9 cellular contexts compared by ENCODE assay signal in the genomic region with DNA sequence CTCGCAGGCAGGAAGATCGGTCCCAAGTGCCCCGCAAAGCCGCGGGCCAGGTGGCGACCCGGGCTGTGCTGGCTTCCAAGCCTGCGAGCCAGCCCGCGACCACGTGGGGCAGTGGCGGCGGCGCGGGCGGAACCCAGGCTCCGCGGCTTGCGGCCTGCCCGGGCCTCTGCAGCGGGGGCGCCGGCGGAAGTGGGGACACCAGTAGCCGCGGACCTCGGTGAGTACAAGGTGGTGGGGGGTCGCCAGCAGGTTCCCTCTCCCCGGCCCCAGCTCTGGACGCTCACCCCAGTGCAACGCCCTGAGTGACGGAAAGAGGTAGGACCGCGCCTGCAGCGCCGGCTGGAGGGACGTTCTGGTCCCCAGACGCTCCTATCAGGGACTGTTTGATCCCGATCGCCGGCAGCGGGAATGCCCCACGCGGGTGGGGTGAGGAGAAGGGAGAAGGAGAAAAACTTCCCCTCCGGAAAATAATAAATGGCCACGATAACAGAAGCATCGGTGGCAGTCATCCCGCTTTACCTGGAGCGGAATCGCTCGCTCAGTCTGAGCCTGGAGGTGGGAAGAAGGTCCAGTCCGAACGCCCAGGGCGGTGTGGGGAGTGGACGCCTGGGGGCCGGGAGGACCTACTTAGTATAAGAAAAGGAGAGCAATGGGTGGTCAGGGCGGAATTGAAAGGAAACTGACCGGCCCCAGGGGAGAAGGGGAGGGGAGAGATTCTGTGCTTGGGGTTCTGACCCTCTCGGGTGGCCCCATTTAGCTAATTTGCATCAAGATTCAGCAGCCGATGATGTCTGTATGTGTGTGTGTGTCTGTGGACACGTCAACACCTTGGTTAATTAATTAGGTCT. TPM values are rescaled to one million over a fixed set of nuclear protein-coding genes. Genes with fewer than 3 reads are reported as not detected.
DNase-seq lines count a peak whose midpoint lies in the region; ATAC-seq, FAIRE-seq and TF ChIP-seq lines count a peak whose summit lies in the region.
"Had no signal": no experiment of that assay in that cellular context is flagged by ENCODE, and none has a peak within 500 bp of the region (broad histone marks: within the 10 kb centered on the region; RNA-seq: fewer than 3 reads in every experiment).

A gene with protein sequence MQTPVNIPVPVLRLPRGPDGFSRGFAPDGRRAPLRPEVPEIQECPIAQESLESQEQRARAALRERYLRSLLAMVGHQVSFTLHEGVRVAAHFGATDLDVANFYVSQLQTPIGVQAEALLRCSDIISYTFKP (plus strand): TSS at position 198 of the 848 bp plus-strand sequence. CDS start 10,855 bp downstream, outside the sequence.

- H3K36me3 ChIP-seq in HEK293 (ENCODE audit: control insufficient read depth in 2 of 2, insufficient read depth in 1 of 2, low read length in 2 of 2) (peaks cover 12 to 23% of the 10 kb centered on the region in 2 experiments; a peak in 2 of 3 replicates), keratinocyte (ENCODE audit: control insufficient read depth in 2 of 2, extremely low read depth in 1 of 2, insufficient read depth in 2 of 2, low read length in 2 of 2) (peaks cover 3 to 7% of the 10 kb centered on the region in 2 experiments)

- H3K4me3 Mint-ChIP-seq in central memory CD8-positive, alpha-beta T cell = peak within 1 kb of the TSS; percentile 97

- peak within 1 kb of the TSS; percentile 93 for H2AFZ ChIP-seq in keratinocyte (ENCODE audit: control insufficient read depth, low read length)

- no peaks in the 10 kb centered on the region for H3K9me3 ChIP-seq in HEK293 (ENCODE audit: control insufficient read depth, insufficient read depth, low read depth, low read length)
- no peaks in the 10 kb centered on the region for H3K9me3 ChIP-seq in keratinocyte (ENCODE audit: control insufficient read depth, low read depth, low read length)

- H3K27me3 Mint-ChIP-seq in central memory CD8-positive, alpha-beta T cell = no peaks in the 10 kb centered on the region

- peak within 1 kb of the TSS; percentile 96 for H3K4me2 ChIP-seq in keratinocyte (ENCODE audit: control insufficient read depth, extremely low read depth, insufficient read depth, low read depth, low read length)

- dilution Hi-C loops in keratinocyte (cut with MboI; ENCODE audit: extremely low pct_ligation_motif_present, low sequenced_read_pairs) = no loop called here

- H3K27ac Mint-ChIP-seq in central memory CD8-positive, alpha-beta T cell (ENCODE audit: low read depth) = peak within 1 kb of the TSS; percentile 94

- DNase-seq in COLO668 (lab: John Stamatoyannopoulos, UW; ENCODE audit: unreplicated experiment) (peak; percentile 89), NCI-H226 (peak; percentile 55), keratinocyte (ENCODE audit: low read depth, low spot score) (no peak), globus pallidus (ENCODE audit: low spot score) (no peak)
- peak; percentile 64 to 70 for DNase-seq in central memory CD8-positive, alpha-beta T cell (ENCODE audit: low spot score in 2 of 2)
- peak; percentile 88 for DNase-seq in stimulated activated CD4-positive, alpha-beta T cell treated with anti-CD3 and anti-CD28 coated beads, Interleukin-15, amount 100 ng/mL, for 24 hours

- H3K9ac ChIP-seq in keratinocyte (ENCODE audit: control insufficient read depth, extremely low read depth, insufficient read depth, low read length) = peak within 1 kb of the TSS; percentile 98

- no peaks in the 10 kb centered on the region for H3K9me3 Mint-ChIP-seq in central memory CD8-positive, alpha-beta T cell

- CTCF ChIA-PET in HEK293 (lab: Yijun Ruan, JAX) = interaction anchor here (0.6 to 2.9 kb wide), 5 partner anchors 11 to 90 kb away, joined by 3 to 13 read pairs (median 4); no protein-coding TSS in a partner anchor

- H3K27ac ChIP-seq in HEK293 (ENCODE audit: extremely low read depth, low read depth, low read length) (peak within 1 kb of the TSS; percentile 62; the same call in 1 of the 2 replicates), keratinocyte (ENCODE audit: control insufficient read depth, insufficient read depth, low read length) (peak within 1 kb of the TSS; percentile 93)

- POLR2A ChIA-PET in HEK293 (lab: Yijun Ruan, JAX) = interaction anchor here (0.6 to 3.5 kb wide), 8 partner anchors 10 to 206 kb away, joined by 3 to 45 read pairs (median 6); partner anchors contain the start of genes BLOC1S3, CLASRP, PPP1R37 and TRAPPC6A

- FAIRE-seq in keratinocyte (lab: Jason Lieb, UNC) = peak; percentile 44
- FAIRE-seq: colon had no signal

- H3K4me3 ChIP-seq in HEK293 (ENCODE audit: low read depth, low read length) (peak within 1 kb of the TSS; percentile 75), keratinocyte (ENCODE audit: control insufficient read depth in 2 of 3, extremely low read depth in 1 of 3, insufficient read depth in 2 of 3, low read depth in 1 of 3, low read length in 3 of 3) (peak within 1 kb of the TSS; percentile 84 to 98 (median 98))

- H3K4me1 ChIP-seq in HEK293 (ENCODE audit: control insufficient read depth, insufficient read depth, low read length) = peaks cover 18% of the 10 kb centered on the region
- peaks cover 22% of the 10 kb centered on the region for H3K4me1 ChIP-seq in keratinocyte (ENCODE audit: control insufficient read depth, extremely low read depth, insufficient read depth, low read length)

- H3K36me3 Mint-ChIP-seq in central memory CD8-positive, alpha-beta T cell (ENCODE audit: insufficient read depth) = peaks cover 25% of the 10 kb centered on the region

- peak; percentile 35; the same call in 1 of the 2 replicates for TF ChIP-seq CTCF in HEK293 (tag by site-specific recombination; IDR thresholded peaks at IDR 0.05)
- peak in 1 of 3 experiments; percentile 19 for TF ChIP-seq CTCF in keratinocyte (optimal IDR thresholded peaks at IDR 0.05 in 1 of 3, IDR thresholded peaks at IDR 0.05 in 1 of 3, conservative IDR thresholded peaks at IDR 0.05 in 1 of 3; ENCODE audit: extremely low read depth in 1 of 3, insufficient read depth in 2 of 3, low read length in 3 of 3)

- H3K27me3 ChIP-seq in keratinocyte (ENCODE audit: control insufficient read depth, extremely low read depth, insufficient read depth, low read length) = no peaks in the 10 kb centered on the region

- H3K4me1 Mint-ChIP-seq in central memory CD8-positive, alpha-beta T cell = peaks cover 54% of the 10 kb centered on the region

- no peaks in the 10 kb centered on the region for H4K20me1 ChIP-seq in keratinocyte (ENCODE audit: control insufficient read depth, extremely low read depth, insufficient read depth, low read length)

- peak; percentile 71 to 79 for ATAC-seq in activated CD4-positive, CD25-positive, alpha-beta regulatory T cell treated with anti-CD3 and anti-CD28 coated beads, Interleukin-2, amount 50 U/mL, for 24 hours
- peak; percentile 61 for ATAC-seq in central memory CD8-positive, alpha-beta T cell (replicated peaks; ENCODE audit: extremely low read depth, poor library complexity, severe bottlenecking)

- peaks cover 2% of the 10 kb centered on the region for H3K9me1 ChIP-seq in keratinocyte (ENCODE audit: control insufficient read depth, extremely low read depth, insufficient read depth, low read length)

- peaks cover 44% of the 10 kb centered on the region for H3K79me2 ChIP-seq in keratinocyte (ENCODE audit: control insufficient read depth, insufficient read depth, low read length)

TF ChIP-seq in HEK293, 187 proteins besides CTCF, POLR2A, EP300 and RAD21 (continues in another document):
- TF ChIP-seq ZNF114 (tag by site-specific recombination; IDR thresholded peaks at IDR 0.05) (no peak), ZNF561 (tag by site-specific recombination; IDR thresholded peaks at IDR 0.05; ENCODE audit: borderline replicate concordance) (peak; percentile 96)
- TF ChIP-seq, protein P1, sequence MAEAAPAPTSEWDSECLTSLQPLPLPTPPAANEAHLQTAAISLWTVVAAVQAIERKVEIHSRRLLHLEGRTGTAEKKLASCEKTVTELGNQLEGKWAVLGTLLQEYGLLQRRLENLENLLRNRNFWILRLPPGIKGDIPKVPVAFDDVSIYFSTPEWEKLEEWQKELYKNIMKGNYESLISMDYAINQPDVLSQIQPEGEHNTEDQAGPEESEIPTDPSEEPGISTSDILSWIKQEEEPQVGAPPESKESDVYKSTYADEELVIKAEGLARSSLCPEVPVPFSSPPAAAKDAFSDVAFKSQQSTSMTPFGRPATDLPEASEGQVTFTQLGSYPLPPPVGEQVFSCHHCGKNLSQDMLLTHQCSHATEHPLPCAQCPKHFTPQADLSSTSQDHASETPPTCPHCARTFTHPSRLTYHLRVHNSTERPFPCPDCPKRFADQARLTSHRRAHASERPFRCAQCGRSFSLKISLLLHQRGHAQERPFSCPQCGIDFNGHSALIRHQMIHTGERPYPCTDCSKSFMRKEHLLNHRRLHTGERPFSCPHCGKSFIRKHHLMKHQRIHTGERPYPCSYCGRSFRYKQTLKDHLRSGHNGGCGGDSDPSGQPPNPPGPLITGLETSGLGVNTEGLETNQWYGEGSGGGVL (tag by site-specific recombination; IDR thresholded peaks at IDR 0.05) = peak; percentile 81

RNA-seq across cellular contexts. Expression of the gene that starts here (rescaled TPM):
- polyA plus RNA-seq in keratinocyte = 23.1 to 30.1 TPM (median 23.7 TPM) in 3 replicates
- 11.2 TPM for polyA plus RNA-seq in keratinocyte (2011; ENCODE audit: low read depth)
- polyA plus RNA-seq in keratinocyte (2011; cell fraction: cytosol; rRNA removed) = 23.8 and 38.6 TPM in 2 replicates
- 29.1 and 34.3 TPM in 2 replicates for polyA plus RNA-seq in keratinocyte (2011; cell fraction: nucleus; rRNA removed)
- polyA plus RNA-seq in keratinocyte (2012; ENCODE audit: low replicate concordance) = 22.1 and 31.8 TPM in 2 replicates
- polyA minus RNA-seq in keratinocyte = 8.8 to 9.3 TPM (median 9.3 TPM) in 3 replicates
- polyA minus RNA-seq in keratinocyte (2011; cell fraction: cytosol; rRNA and poly(A)+ RNA removed) = 33.4 TPM
- 7.9 and 8.5 TPM in 2 replicates for polyA minus RNA-seq in keratinocyte (2011; cell fraction: nucleus; rRNA and poly(A)+ RNA removed)

Comparison
In these comparisons a context has a peak if more than half of its experiments do, and no peak if none do; other contexts are left out.
1. DNase-seq: peak in COLO668 (single experiment), NCI-H226 (single experiment), central memory CD8-positive, alpha-beta T cell (2 of 2) and stimulated activated CD4-positive, alpha-beta T cell treated with anti-CD3 and anti-CD28 coated beads, Interleukin-15, amount 100 ng/mL, for 24 hours (single experiment); none in keratinocyte (single experiment) and globus pallidus (single experiment).